Comparison of ENCODE assay signal across 19 cellular contexts in the genomic region with DNA sequence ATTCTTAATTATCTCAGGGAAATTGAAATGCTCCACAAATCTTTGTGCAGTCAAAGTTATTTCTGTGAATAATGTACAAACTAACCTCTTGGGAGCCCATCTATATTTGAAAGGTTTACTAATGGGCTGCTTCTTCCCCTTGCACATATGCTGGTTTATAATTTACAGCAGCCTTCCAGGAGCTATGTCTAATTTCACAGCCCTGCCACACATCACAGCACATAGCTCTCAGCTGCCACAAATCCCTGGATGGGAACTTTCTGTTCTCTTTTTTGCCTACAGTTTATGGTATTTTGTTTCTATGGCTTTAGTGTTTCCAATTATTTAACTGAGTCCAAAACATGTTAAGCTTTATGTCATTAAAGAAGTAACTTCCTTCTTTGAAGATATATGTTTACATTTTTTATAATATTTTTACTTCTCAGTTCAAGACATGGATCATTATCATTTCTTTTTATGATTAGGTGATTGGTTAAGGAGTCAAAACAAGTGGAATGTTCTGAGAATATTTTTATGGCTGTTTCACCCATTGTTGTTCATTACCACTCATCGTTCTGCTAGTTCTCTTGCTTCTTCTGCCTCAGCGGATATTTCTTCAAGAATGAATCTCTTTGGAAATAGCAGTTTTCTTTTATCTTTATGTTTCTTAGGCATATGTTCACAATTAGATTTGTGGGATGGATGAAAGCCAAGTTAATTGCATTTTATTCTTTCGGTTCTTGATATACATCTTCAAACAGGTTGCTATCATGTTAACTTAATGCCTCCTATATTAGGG.
"Had no signal": no experiment of that assay in that cellular context is flagged by ENCODE, and none has a peak within 500 bp of the region (broad histone marks: within the 10 kb centered on the region; RNA-seq: fewer than 3 reads in every experiment).

No MANE protein-coding gene starts in this region.

- H3K27ac ChIP-seq: colonic mucosa, heart right ventricle, neutrophil, suprapubic skin, thyroid gland had no signal

- H3K9me3 Mint-ChIP-seq: type B pancreatic cell had no signal

- DNase-seq: cerebellar nuclear complex; colonic mucosa; dermis blood vessel endothelial cell; foreskin melanocyte; heart right ventricle; islet precursor cell; left colon; natural killer cell; posterior cingulate gyrus; right cardiac atrium; stimulated activated CD4-positive, alpha-beta T cell treated with anti-CD3 and anti-CD28 coated beads, Interleukin-4, amount 100 ng/mL, for 1 hour; stimulated activated CD8-positive, alpha-beta memory T cell treated with anti-CD3 and anti-CD28 coated beads, Interleukin-4, amount 100 ng/mL, for 48 hours; stimulated activated naive CD8-positive, alpha-beta T cell treated with anti-CD3 and anti-CD28 coated beads, Interleukin-15, Interleukin-2, amounts not matched to agents 100 U/mL and 50 U/mL, for 24 hours; thyroid gland had no signal

- H3K4me1 Mint-ChIP-seq: natural killer cell; stimulated activated effector memory CD8-positive, alpha-beta T cell treated with anti-CD3 and anti-CD28 coated beads, Interleukin-12 subunit alpha, Interleukin-12 subunit beta, amount 100 ng/mL, for 72 hours had no signal

- H3K9me3 ChIP-seq: colonic mucosa, neutrophil, suprapubic skin, thyroid gland had no signal

- H3K4me1 ChIP-seq: colonic mucosa, heart right ventricle, suprapubic skin, thyroid gland had no signal

- H3K27ac Mint-ChIP-seq: mesothelial cell of epicardium; natural killer cell; stimulated activated effector memory CD8-positive, alpha-beta T cell treated with anti-CD3 and anti-CD28 coated beads, Interleukin-12 subunit alpha, Interleukin-12 subunit beta, amount 100 ng/mL, for 72 hours; type B pancreatic cell had no signal

- H3K4me3 Mint-ChIP-seq: mesothelial cell of epicardium; natural killer cell; stimulated activated effector memory CD8-positive, alpha-beta T cell treated with anti-CD3 and anti-CD28 coated beads, Interleukin-12 subunit alpha, Interleukin-12 subunit beta, amount 100 ng/mL, for 72 hours; type B pancreatic cell had no signal

- H3K4me3 ChIP-seq: colonic mucosa, heart right ventricle, suprapubic skin, thyroid gland had no signal

- H3K36me3 ChIP-seq: colonic mucosa, heart right ventricle, neutrophil, suprapubic skin, thyroid gland had no signal

- H3K27me3 Mint-ChIP-seq: type B pancreatic cell had no signal

- H3K27me3 ChIP-seq: colonic mucosa, heart right ventricle, neutrophil, suprapubic skin, thyroid gland had no signal

- H3K36me3 Mint-ChIP-seq: mesothelial cell of epicardium; natural killer cell; stimulated activated effector memory CD8-positive, alpha-beta T cell treated with anti-CD3 and anti-CD28 coated beads, Interleukin-12 subunit alpha, Interleukin-12 subunit beta, amount 100 ng/mL, for 72 hours; type B pancreatic cell had no signal
